ENCODE assay signal across 8 cellular contexts in the genomic region with DNA sequence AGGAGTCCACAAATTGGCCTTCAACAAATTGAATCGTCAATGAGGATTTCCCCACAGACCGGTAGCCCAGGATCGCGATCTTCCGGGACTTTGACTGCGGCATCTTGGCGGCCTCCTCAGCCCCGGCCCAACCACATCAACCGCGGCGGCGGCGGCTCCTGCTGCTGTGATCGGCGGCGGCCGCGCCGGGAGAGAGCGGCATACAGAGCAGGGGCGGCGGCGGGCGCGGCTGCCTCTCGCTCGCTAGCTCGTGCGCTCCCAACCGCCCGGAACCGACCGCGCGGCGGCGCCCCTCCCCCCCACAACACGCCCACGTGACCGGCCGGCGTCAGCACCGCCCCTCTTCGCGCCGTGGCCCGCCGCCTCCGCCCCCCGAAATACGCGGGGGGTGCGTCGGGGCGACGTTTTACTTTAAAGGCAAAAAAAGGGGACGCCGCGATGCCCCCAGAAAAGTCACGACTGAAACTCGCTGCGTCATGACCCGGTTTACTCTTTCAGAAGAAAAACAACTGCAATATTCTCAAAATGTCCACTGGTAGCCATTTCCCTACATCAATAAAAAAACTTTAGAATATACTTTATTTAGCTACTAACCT. TPM values are rescaled to one million over a fixed set of nuclear protein-coding genes. Genes with fewer than 3 reads are reported as not detected.
DNase-seq lines count a peak whose midpoint lies in the region; ATAC-seq and TF ChIP-seq lines count a peak whose summit lies in the region.
"Not testable (repeated sequence)": the region's sequence is repeated elsewhere in the genome, so short reads cannot be mapped to it uniquely, and the experiment has no call there.

No MANE protein-coding gene starts in this region.

- TF ChIP-seq POLR2A in testis (IDR thresholded peaks at IDR 0.05): not testable (repeated sequence)

- H3K27ac Mint-ChIP-seq in activated naive CD8-positive, alpha-beta T cell treated with anti-CD3 and anti-CD28 coated beads for 36 hours: not testable (repeated sequence)
- H3K27ac Mint-ChIP-seq in naive thymus-derived CD4-positive, alpha-beta T cell: peak overlapping the region in 5 of 9 donors; percentile 38 to 84 (median 70)

- H3K4me3 ChIP-seq in SJSA1: peak overlapping the region; percentile 32
- H3K4me3 ChIP-seq in fibroblast of villous mesenchyme (ENCODE audit: low read depth, low read length): peak overlapping the region; percentile 37
- not testable (repeated sequence) for H3K4me3 ChIP-seq in naive thymus-derived CD4-positive, alpha-beta T cell (ENCODE audit: low read length)
- H3K4me3 ChIP-seq in testis: peak overlapping the region; percentile 26 to 42

- H3K9me3 Mint-ChIP-seq in activated naive CD8-positive, alpha-beta T cell treated with anti-CD3 and anti-CD28 coated beads for 36 hours; naive thymus-derived CD4-positive, alpha-beta T cell: not testable (repeated sequence)

- CTCF ChIA-PET in naive thymus-derived CD4-positive, alpha-beta T cell (lab: Charles Lee): not testable (repeated sequence)

- peak overlapping the region; percentile 37 for H3K4me3 Mint-ChIP-seq in activated naive CD8-positive, alpha-beta T cell treated with anti-CD3 and anti-CD28 coated beads for 36 hours
- peak overlapping the region in 9 of 10 donors; percentile 37 to 84 (median 71) for H3K4me3 Mint-ChIP-seq in naive thymus-derived CD4-positive, alpha-beta T cell

- not testable (repeated sequence) for H3K4me1 ChIP-seq in SJSA1 (replicated peaks); naive thymus-derived CD4-positive, alpha-beta T cell (ENCODE audit: control insufficient read depth in 2 of 2, insufficient read depth in 2 of 2, low read length in 2 of 2); testis

- TF ChIP-seq CTCF in fibroblast of villous mesenchyme (IDR thresholded peaks at IDR 0.05; ENCODE audit: insufficient read depth, low read depth, low read length); testis (IDR thresholded peaks at IDR 0.05): not testable (repeated sequence)

- intact Hi-C loops in naive thymus-derived CD4-positive, alpha-beta T cell (cut with micrococcal nuclease); testis (cut with DNase I; ENCODE audit: low total_unique reads): not testable (repeated sequence)

- H3K36me3 ChIP-seq in SJSA1; naive thymus-derived CD4-positive, alpha-beta T cell (ENCODE audit: control insufficient read depth in 2 of 3, insufficient read depth in 3 of 3, low read length in 3 of 3); testis (ENCODE audit: low read depth, missing control alignments): not testable (repeated sequence)

- H3K9me3 ChIP-seq in SJSA1 (replicated peaks); naive thymus-derived CD4-positive, alpha-beta T cell (ENCODE audit: control insufficient read depth in 2 of 3, low read length in 3 of 3); testis: not testable (repeated sequence)

- ATAC-seq in GM18511 (IDR thresholded peaks at IDR 0.05; ENCODE audit: unreplicated experiment) (peak; percentile 72), GM21825 (IDR thresholded peaks at IDR 0.05; ENCODE audit: unreplicated experiment) (peak; percentile 83), HG03139 (IDR thresholded peaks at IDR 0.05; ENCODE audit: unreplicated experiment) (peak; percentile 63)
- peak; percentile 91 for ATAC-seq in naive thymus-derived CD4-positive, alpha-beta T cell

- POLR2A ChIA-PET in naive thymus-derived CD4-positive, alpha-beta T cell (lab: Charles Lee): not testable (repeated sequence)

- H3K27me3 Mint-ChIP-seq in activated naive CD8-positive, alpha-beta T cell treated with anti-CD3 and anti-CD28 coated beads for 36 hours; naive thymus-derived CD4-positive, alpha-beta T cell: not testable (repeated sequence)

- not testable (repeated sequence) for H3K27ac ChIP-seq in SJSA1; naive thymus-derived CD4-positive, alpha-beta T cell (ENCODE audit: low read depth, low read length)
- peak overlapping the region in 1 of 2 donors; percentile 64 for H3K27ac ChIP-seq in testis

- 0% methylated on average over 5 to 7 of the region's 63 CpGs for WGBS in testis, 2 donors

- H3K27me3 ChIP-seq in SJSA1 (replicated peaks); naive thymus-derived CD4-positive, alpha-beta T cell (ENCODE audit: control insufficient read depth in 2 of 2, insufficient read depth in 2 of 2, low read length in 2 of 2); testis: not testable (repeated sequence)

- not testable (repeated sequence) for H3K36me3 Mint-ChIP-seq in activated naive CD8-positive, alpha-beta T cell treated with anti-CD3 and anti-CD28 coated beads for 36 hours; naive thymus-derived CD4-positive, alpha-beta T cell

- not testable (repeated sequence) for H3K4me1 Mint-ChIP-seq in activated naive CD8-positive, alpha-beta T cell treated with anti-CD3 and anti-CD28 coated beads for 36 hours; naive thymus-derived CD4-positive, alpha-beta T cell

- not testable (repeated sequence) for DNase-seq in SJSA1 (ENCODE audit: low read depth in 1 of 2, low spot score in 2 of 2); activated naive CD8-positive, alpha-beta T cell treated with anti-CD3 and anti-CD28 coated beads for 36 hours; fibroblast of villous mesenchyme (ENCODE audit: low read depth); testis
- DNase-seq in naive thymus-derived CD4-positive, alpha-beta T cell: peak in 7 of 9 donors; percentile 4 to 39 (median 31)

RNA-seq across cellular contexts. Expression of a gene that starts 56.5 kb away (rescaled TPM):
- 5.2 and 8.6 TPM in 2 replicates for total RNA-seq in SJSA1 (2014; rRNA removed; shearing (Covaris generic))
- total RNA-seq in activated naive CD8-positive, alpha-beta T cell treated with anti-CD3 and anti-CD28 coated beads for 36 hours: under 1 TPM; 0.50 to 0.58 TPM
- total RNA-seq in fibroblast of villous mesenchyme (under 0.01 and 0.64 TPM in 2 replicates), testis (1 to 10 TPM; 1.7 to 3.6 TPM)
- total RNA-seq in naive thymus-derived CD4-positive, alpha-beta T cell: 1 to 10 TPM; 1.2 to 1.6 (median 1.4) TPM
- polyA plus RNA-seq in naive thymus-derived CD4-positive, alpha-beta T cell: under 1 TPM in 1 of 2 donors, not detected in 1; 0.05 TPM
- 2.1 TPM for polyA plus RNA-seq in testis (ENCODE audit: insufficient read depth, low read depth, low replicate concordance)
